ENCODE assay signal across 25 cellular contexts in the genomic region with DNA sequence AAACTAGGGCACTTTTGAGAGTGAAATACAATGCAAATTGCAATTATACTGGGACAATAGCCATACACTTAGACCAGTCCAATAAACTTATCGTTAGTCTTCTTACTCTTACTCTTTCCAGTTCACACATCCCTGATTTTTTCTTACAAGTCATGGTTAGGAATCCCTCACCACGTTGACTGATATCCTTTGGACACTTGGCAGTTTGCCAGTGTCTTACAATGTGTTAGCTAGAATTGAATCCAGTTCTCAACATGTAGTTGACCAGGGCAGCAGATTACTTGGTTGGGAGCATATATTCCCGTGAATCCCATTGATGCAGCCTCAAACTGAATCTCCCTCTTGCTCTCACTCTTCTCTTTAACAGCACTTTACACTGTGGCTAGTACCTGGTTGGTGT.
"Had no signal": no experiment of that assay in that cellular context is flagged by ENCODE, and none has a peak within 500 bp of the region (broad histone marks: within the 10 kb centered on the region; RNA-seq: fewer than 3 reads in every experiment).

No MANE protein-coding gene starts in this region.

- H3K4me1 Mint-ChIP-seq: memory B cell; stimulated activated memory B cell treated with anti-CD40 and anti-IgM and Interleukin-4, amounts not matched to agents 10 μg/mL and 1 μg/mL and 100 μg/mL, for 72 hours had no signal

- H3K27ac Mint-ChIP-seq: dendritic cell treated with granulocyte-macrophage colony-stimulating factor and Interleukin-4, amounts not matched to agents 40 ng/mL and 50 ng/mL, for 4 days; endodermal cell; memory B cell; natural killer cell treated with Interleukin-12 subunit alpha and Interleukin-12 subunit beta and Interleukin-15 and Interleukin-18, amount 100 ng/mL, for 72 hours; stimulated activated memory B cell treated with anti-CD40 and anti-IgM and Interleukin-4, amounts not matched to agents 10 μg/mL and 1 μg/mL and 100 μg/mL, for 72 hours; type B pancreatic cell had no signal

- ATAC-seq: esophagus mucosa; gastrocnemius medialis; left lobe of liver; natural killer cell treated with Interleukin-12 subunit alpha and Interleukin-12 subunit beta and Interleukin-15 and Interleukin-18, amount 100 ng/mL, for 72 hours; stimulated activated memory B cell treated with anti-CD40 and anti-IgM and Interleukin-4, amounts not matched to agents 10 μg/mL and 1 μg/mL and 100 μg/mL, for 72 hours; stimulated activated naive CD8-positive, alpha-beta T cell treated with anti-CD3 and anti-CD28 coated beads, Interleukin-15, Interleukin-2, amounts not matched to agents 100 U/mL and 50 U/mL, for 24 hours had no signal

- H3K4me1 ChIP-seq: gastrocnemius medialis, prostate gland, right atrium auricular region, spleen, testis had no signal

- H3K36me3 ChIP-seq: gastrocnemius medialis, prostate gland, right atrium auricular region, sigmoid colon, spleen, tibial artery had no signal

- DNase-seq: effector CD8-positive, alpha-beta T cell; endodermal cell; foreskin fibroblast; gastrocnemius medialis; head of caudate nucleus; kidney; nucleus accumbens; sigmoid colon; spleen; stimulated activated CD4-positive, alpha-beta T cell treated with anti-CD3 and anti-CD28 coated beads, Interleukin-4, amount 100 ng/mL, for 4 hours; stimulated activated naive CD8-positive, alpha-beta T cell treated with anti-CD3 and anti-CD28 coated beads, Interleukin-15, Interleukin-2, amounts not matched to agents 100 U/mL and 50 U/mL, for 24 hours; substantia nigra; testis; tibial artery had no signal

- H3K4me3 ChIP-seq: gastrocnemius medialis, lung, prostate gland, right atrium auricular region, sigmoid colon, spleen, testis, tibial artery had no signal

- H3K36me3 Mint-ChIP-seq: memory B cell; natural killer cell treated with Interleukin-12 subunit alpha and Interleukin-12 subunit beta and Interleukin-15 and Interleukin-18, amount 100 ng/mL, for 72 hours; stimulated activated memory B cell treated with anti-CD40 and anti-IgM and Interleukin-4, amounts not matched to agents 10 μg/mL and 1 μg/mL and 100 μg/mL, for 72 hours; type B pancreatic cell had no signal

- H3K9me3 ChIP-seq: gastrocnemius medialis, prostate gland, right atrium auricular region, sigmoid colon, testis, tibial artery had no signal

- H3K27me3 Mint-ChIP-seq: dendritic cell treated with granulocyte-macrophage colony-stimulating factor and Interleukin-4, amounts not matched to agents 40 ng/mL and 50 ng/mL, for 4 days; memory B cell; natural killer cell treated with Interleukin-12 subunit alpha and Interleukin-12 subunit beta and Interleukin-15 and Interleukin-18, amount 100 ng/mL, for 72 hours; stimulated activated memory B cell treated with anti-CD40 and anti-IgM and Interleukin-4, amounts not matched to agents 10 μg/mL and 1 μg/mL and 100 μg/mL, for 72 hours; type B pancreatic cell had no signal

- H3K27ac ChIP-seq: epithelial cell of prostate, gastrocnemius medialis, prostate gland, right atrium auricular region, sigmoid colon, spleen, testis, tibial artery had no signal

- H3K27me3 ChIP-seq: gastrocnemius medialis, right atrium auricular region, sigmoid colon, spleen, testis, tibial artery had no signal

- H3K4me3 Mint-ChIP-seq: dendritic cell treated with granulocyte-macrophage colony-stimulating factor and Interleukin-4, amounts not matched to agents 40 ng/mL and 50 ng/mL, for 4 days; endodermal cell; memory B cell; natural killer cell treated with Interleukin-12 subunit alpha and Interleukin-12 subunit beta and Interleukin-15 and Interleukin-18, amount 100 ng/mL, for 72 hours; stimulated activated memory B cell treated with anti-CD40 and anti-IgM and Interleukin-4, amounts not matched to agents 10 μg/mL and 1 μg/mL and 100 μg/mL, for 72 hours; type B pancreatic cell had no signal

- FAIRE-seq: kidney had no signal

- H3K9me3 Mint-ChIP-seq: endodermal cell had no signal
